1 cellular context compared by ENCODE assay signal in genomic region chr9:15453956-15454355, GRCh38.
TF ChIP-seq lines count a peak whose summit lies in the region.

No MANE protein-coding gene starts in this region.

TF ChIP-seq in GM12878, 131 proteins besides CTCF, POLR2A, EP300 and RAD21:
- TF ChIP-seq POLR2AphosphoS2 (IDR thresholded peaks at IDR 0.05; ENCODE audit: low read depth, low read length) (no peak), SREBF2 (IDR thresholded peaks at IDR 0.05; ENCODE audit: low read length) (no peak), HDAC6 (IDR thresholded peaks at IDR 0.05; ENCODE audit: unreplicated experiment) (no peak), SKIL (IDR thresholded peaks at IDR 0.05; ENCODE audit: low read depth, poor library complexity, severe bottlenecking) (no peak), BCLAF1 (IDR thresholded peaks at IDR 0.05) (no peak), KLF5 (IDR thresholded peaks at IDR 0.05; ENCODE audit: partially characterized antibody) (no peak), TAF1 (IDR thresholded peaks at IDR 0.05; ENCODE audit: borderline replicate concordance, low read depth, low read length) (no peak), MAX (IDR thresholded peaks at IDR 0.05; ENCODE audit: low read depth, low read length) (no peak), ZBTB40 (IDR thresholded peaks at IDR 0.05; ENCODE audit: borderline replicate concordance) (no peak), BCL3 (IDR thresholded peaks at IDR 0.05; ENCODE audit: borderline replicate concordance, insufficient read depth, low read depth, low read length, poor library complexity, severe bottlenecking) (no peak), FOXM1 (IDR thresholded peaks at IDR 0.05; ENCODE audit: low read depth, low read length) (no peak), TBL1XR1 (IDR thresholded peaks at IDR 0.05; ENCODE audit: low read depth, low read length) (no peak), RB1 (IDR thresholded peaks at IDR 0.05; ENCODE audit: borderline replicate concordance) (no peak), ZSCAN29 (IDR thresholded peaks at IDR 0.05) (no peak), HSF1 (IDR thresholded peaks at IDR 0.05; ENCODE audit: low read depth, low read length) (no peak), IKZF2 (IDR thresholded peaks at IDR 0.05) (no peak), RUNX3 (IDR thresholded peaks at IDR 0.05; ENCODE audit: low read length) (no peak), ETV6 (conservative IDR thresholded peaks at IDR 0.05 in 1 of 2, IDR thresholded peaks at IDR 0.05 in 1 of 2; ENCODE audit: borderline replicate concordance in 1 of 2, low read depth in 1 of 2) (no peak)
